Comparison of ENCODE assay signal across 1 cellular context in the genomic region with DNA sequence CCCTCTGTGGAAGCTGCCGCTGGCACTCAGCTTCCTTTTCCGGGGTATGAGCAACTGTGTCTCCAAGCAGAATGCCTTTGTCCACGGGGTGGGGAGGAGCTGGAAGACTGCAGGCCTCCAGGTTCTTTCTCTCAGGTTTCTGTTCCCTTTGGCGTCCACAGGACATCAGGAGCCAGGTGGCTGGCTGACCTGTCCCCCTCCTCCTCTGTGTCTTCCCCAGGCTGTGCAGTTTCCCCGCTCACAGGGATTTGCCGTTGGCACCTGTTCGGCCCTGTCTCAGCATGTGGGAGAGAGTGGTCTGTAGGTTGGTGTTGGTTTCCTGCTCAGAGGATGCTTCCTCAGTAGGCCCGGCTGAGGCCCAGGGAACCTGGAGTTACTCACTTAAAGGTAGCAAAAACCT.
TF ChIP-seq lines count a peak whose summit lies in the region.

No MANE protein-coding gene starts in this region.

TF ChIP-seq in H1, 55 proteins besides CTCF, POLR2A, EP300 and RAD21:
- TF ChIP-seq SP2 (IDR thresholded peaks at IDR 0.05; ENCODE audit: low read length): no peak
- TF ChIP-seq TEAD4 (IDR thresholded peaks at IDR 0.05; ENCODE audit: low read depth, low read length): no peak
- TF ChIP-seq ASH2L (IDR thresholded peaks at IDR 0.05; ENCODE audit: low read length): no peak
- no peak for TF ChIP-seq SP1 (IDR thresholded peaks at IDR 0.05; ENCODE audit: low read depth, low read length)
- TF ChIP-seq BRCA1 (IDR thresholded peaks at IDR 0.05; ENCODE audit: low read depth, low read length): no peak
- no peak for TF ChIP-seq CBX5 (IDR thresholded peaks at IDR 0.05; ENCODE audit: low read depth, low read length)
- TF ChIP-seq, protein P1, sequence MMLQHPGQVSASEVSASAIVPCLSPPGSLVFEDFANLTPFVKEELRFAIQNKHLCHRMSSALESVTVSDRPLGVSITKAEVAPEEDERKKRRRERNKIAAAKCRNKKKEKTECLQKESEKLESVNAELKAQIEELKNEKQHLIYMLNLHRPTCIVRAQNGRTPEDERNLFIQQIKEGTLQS (IDR thresholded peaks at IDR 0.05; ENCODE audit: insufficient read depth, low read depth, low read length): no peak
- TF ChIP-seq SP4 (IDR thresholded peaks at IDR 0.05; ENCODE audit: low read length): no peak
- TF ChIP-seq CBX8 (IDR thresholded peaks at IDR 0.05; ENCODE audit: borderline replicate concordance, low read depth, low read length): no peak
